Comparison of ENCODE assay signal across 16 cellular contexts in genomic region chr5:127713083-127713482, GRCh38. TPM values are rescaled to one million over a fixed set of nuclear protein-coding genes. Genes with fewer than 3 reads are reported as not detected.
"Had no signal": no experiment of that assay in that cellular context is flagged by ENCODE, and none has a peak within 500 bp of the region (broad histone marks: within the 10 kb centered on the region; RNA-seq: fewer than 3 reads in every experiment).

No MANE protein-coding gene starts in this region.

RNA-seq across cellular contexts. Expression of gene CCDC192, which starts 9.9 kb away (rescaled TPM):
- total RNA-seq: activated B cell treated with CpG ODN at 0.5 μM for 24 hours; activated CD4-positive, alpha-beta memory T cell treated with anti-CD3 and anti-CD28 coated beads for 36 hours; activated CD4-positive, alpha-beta T cell treated with anti-CD3 and anti-CD28 coated beads, Interleukin-2, amount 10 ng/mL, durations not matched to agents 24 days and 14 days; activated CD8-positive, alpha-beta memory T cell treated with anti-CD3 and anti-CD28 coated beads for 36 hours; activated CD8-positive, alpha-beta T cell treated with anti-CD3 and anti-CD28 coated beads for 36 hours; activated naive CD4-positive, alpha-beta T cell treated with anti-CD3 and anti-CD28 coated beads for 36 hours; activated naive CD4-positive, alpha-beta T cell treated with anti-CD3 and anti-CD28 coated beads, Interleukin-2, amount 50 U/mL, for 72 hours; activated naive CD8-positive, alpha-beta T cell treated with anti-CD3 and anti-CD28 coated beads for 36 hours; activated T-cell treated with anti-CD3 and anti-CD28 coated beads, Interleukin-2, amount 50 U/mL, for 4 hours; activated T-helper 1 cell treated with anti-CD3 and anti-CD28 coated beads, Interleukin-12 subunit alpha, Interleukin-12 subunit beta, Interleukin-2, Interleukin-4 antibody, amounts not matched to agents 30 ng/mL and 10 ng/mL and 1 ng/mL, durations not matched to agents 14 hours and 24 hours and 36 hours; activated T-helper 17 cell treated with anti-CD3 and anti-CD28 coated beads, Interleukin-2, amount 50 U/mL, for 72 hours; aorta; astrocyte; body of pancreas; cardiac muscle cell; chondrocyte had no signal
